ENCODE assay signal across 1 cellular context in the genomic region with DNA sequence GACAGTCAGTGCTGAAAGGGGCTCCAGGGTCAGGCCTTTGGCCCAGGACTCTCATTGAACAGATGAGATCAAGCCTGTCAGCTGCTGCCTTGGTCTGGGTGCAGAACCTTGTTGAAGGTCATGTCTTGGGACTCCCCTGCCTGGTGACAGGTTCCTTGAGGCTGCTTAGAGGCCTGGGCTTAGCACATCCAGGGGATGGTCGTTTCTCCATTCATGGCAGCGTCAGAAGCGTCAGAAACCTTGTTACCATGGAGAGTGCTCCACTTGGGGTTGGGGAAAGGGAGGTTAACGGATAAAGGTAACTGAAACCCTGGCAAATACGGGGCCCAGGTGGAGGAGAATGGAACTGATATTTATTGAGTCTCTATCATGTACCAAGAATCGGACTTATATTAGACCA.
TF ChIP-seq lines count a peak whose summit lies in the region.

No MANE protein-coding gene starts in this region.

TF ChIP-seq in HCT116, 20 proteins besides CTCF, POLR2A, EP300 and RAD21 (continued from another document):
- TF ChIP-seq REST (IDR thresholded peaks at IDR 0.05; ENCODE audit: low read depth) (no peak), SIN3A (IDR thresholded peaks at IDR 0.05; ENCODE audit: low read depth) (no peak), YY1 (IDR thresholded peaks at IDR 0.05; ENCODE audit: extremely low read depth, insufficient replicate concordance, low read depth, low read length) (no peak), POLR2AphosphoS5 (IDR thresholded peaks at IDR 0.05; ENCODE audit: low read depth, low read length) (no peak), CBX3 (IDR thresholded peaks at IDR 0.05; ENCODE audit: low read depth) (no peak), ELF1 (IDR thresholded peaks at IDR 0.05; ENCODE audit: borderline replicate concordance, low read depth) (no peak), EGR1 (IDR thresholded peaks at IDR 0.05; ENCODE audit: low read depth) (no peak), ZBTB33 (IDR thresholded peaks at IDR 0.05; ENCODE audit: extremely low read depth, insufficient replicate concordance, low read length) (no peak), SP1 (IDR thresholded peaks at IDR 0.05; ENCODE audit: low read depth) (no peak)
